ENCODE assay signal across 26 cellular contexts in the genomic region with DNA sequence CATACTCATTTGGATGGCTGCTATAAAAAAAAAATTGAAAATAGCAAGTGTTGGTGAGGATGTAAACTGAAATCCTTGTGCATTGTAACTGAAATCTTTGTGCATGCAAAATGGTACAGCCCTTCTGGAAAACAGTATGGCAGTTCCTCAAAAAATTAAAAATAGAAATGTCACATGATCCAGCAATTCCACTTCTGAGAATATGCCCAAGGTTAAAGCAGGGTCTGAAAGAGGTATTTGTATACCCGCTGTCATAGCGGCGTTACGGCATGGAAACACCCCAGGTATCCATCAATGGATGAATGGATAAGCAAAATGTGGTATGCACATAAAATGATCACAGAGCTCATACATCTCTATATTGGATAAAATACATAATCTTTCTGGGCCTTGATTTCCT.
"Had no signal": no experiment of that assay in that cellular context is flagged by ENCODE, and none has a peak within 500 bp of the region (broad histone marks: within the 10 kb centered on the region; RNA-seq: fewer than 3 reads in every experiment).

No MANE protein-coding gene starts in this region.

- H3K27ac ChIP-seq: breast epithelium, Peyer's patch, RWPE1 had no signal

- ATAC-seq: HepG2, T-helper 17 cell had no signal

- DNase-seq: activated B cell treated with CpG ODN at 0.5 μM for 24 hours; activated CD4-positive, alpha-beta T cell treated with anti-CD3 and anti-CD28 coated beads for 1 hour; activated CD4-positive, alpha-beta T cell treated with anti-CD3 and anti-CD28 coated beads, Interleukin-2, amount 10 ng/mL, durations not matched to agents 24 days and 14 days; activated CD4-positive, alpha-beta T cell treated with anti-CD3 and anti-CD28 coated beads, Interleukin-2, amount 50 U/mL, for 48 hours; activated gamma-delta T cell treated with Interleukin-2 at 50 U/mL for 16 hours; activated naive CD4-positive, alpha-beta T cell treated with anti-CD3 and anti-CD28 coated beads, Interleukin-2, amount 50 U/mL, for 16 hours; activated T-cell treated with anti-CD3 and anti-CD28 coated beads, Interleukin-2, amount 50 U/mL, for 48 hours; aorta; central memory CD4-positive, alpha-beta T cell; Karpas-422; NCI-H1092 treated with DMSO at 0.1 percent for 48 hours; NCI-H1417 treated with DMSO at 0.1 percent for 48 hours; NCI-H1694; NCI-H2029 treated with DMSO at 0.1 percent for 48 hours; NCI-H345; NCI-H510A; NCI-H526 treated with DMSO at 0.1 percent for 48 hours; NK-92 treated with Interleukin-12 subunit alpha and Interleukin-12 subunit beta, amount 100 ng/mL, for 24 hours; OCI-M1; Peyer's patch; SHP77 treated with DMSO at 0.1 percent for 48 hours; T-helper 17 cell; T-helper 9 cell had no signal

- H3K4me1 ChIP-seq: breast epithelium, Peyer's patch had no signal

- H3K4me3 ChIP-seq: breast epithelium, Peyer's patch had no signal

- H3K27me3 ChIP-seq: breast epithelium, Peyer's patch had no signal

- H3K9me3 ChIP-seq: breast epithelium, Peyer's patch had no signal
